Comparison of ENCODE assay signal across 34 cellular contexts in genomic region chr6:148487461-148487860, GRCh38.
"Had no signal": no experiment of that assay in that cellular context is flagged by ENCODE, and none has a peak within 500 bp of the region (broad histone marks: within the 10 kb centered on the region; RNA-seq: fewer than 3 reads in every experiment).

No MANE protein-coding gene starts in this region.

- H3K27me3 ChIP-seq: MG63 had no signal

- H3K27ac ChIP-seq: KMS-11 had no signal

- H3K4me3 ChIP-seq: MG63 had no signal

- DNase-seq: Karpas-422, Kasumi-1, MG63, MM.1S, MV-4-11, NCI-H1048, NCI-H1092, NCI-H1092 treated with DMSO at 0.1 percent for 48 hours, NCI-H1105, NCI-H1105 treated with DMSO at 0.1 percent for 48 hours, NCI-H1417, NCI-H1417 treated with DMSO at 0.1 percent for 48 hours, NCI-H1436, NCI-H1436 treated with DMSO at 0.1 percent for 48 hours, NCI-H146, NCI-H1694, NCI-H1694 treated with DMSO at 0.1 percent for 48 hours, NCI-H187, NCI-H187 treated with DMSO at 0.1 percent for 48 hours, NCI-H1930, NCI-H2029, NCI-H2029 treated with DMSO at 0.1 percent for 48 hours, NCI-H2081, NCI-H2081 treated with DMSO at 0.1 percent for 48 hours, NCI-H2107, NCI-H2171, NCI-H2171 treated with DMSO at 0.1 percent for 48 hours, NCI-H2227 treated with DMSO at 0.1 percent for 48 hours, NCI-H226, NCI-H345, NCI-H446, NCI-H446 treated with DMSO at 0.1 percent for 48 hours, NCI-H510A had no signal

- H3K4me2 ChIP-seq: KMS-11 had no signal

- H3K9me3 ChIP-seq: MG63 had no signal

- H3K9ac ChIP-seq: KMS-11 had no signal
